ENCODE assay signal across 1 cellular context in genomic region chr6:3905853-3906190, GRCh38.
A peak's percentile ranks its signal among the peaks of the same experiment; 100 is the strongest.
TF ChIP-seq lines count a peak whose summit lies in the region.

No MANE protein-coding gene starts in this region.

TF ChIP-seq in HepG2, 621 proteins besides CTCF, POLR2A, EP300 and RAD21 (continues in another document):
- TF ChIP-seq SRSF4 (IDR thresholded peaks at IDR 0.05; ENCODE audit: low read depth, low read length, poor library complexity, severe bottlenecking): no peak
- no peak for TF ChIP-seq ZNF720 (CRISPR knock-in tag; IDR thresholded peaks at IDR 0.05)
- TF ChIP-seq CSRNP1 (CRISPR knock-in tag; IDR thresholded peaks at IDR 0.05): no peak
- no peak for TF ChIP-seq ZNF724P (CRISPR knock-in tag; IDR thresholded peaks at IDR 0.05; ENCODE audit: borderline replicate concordance)
- TF ChIP-seq ZNF30 (CRISPR knock-in tag; IDR thresholded peaks at IDR 0.05): no peak; the same call in 1 of the 2 replicates
- peak; percentile 27; the same call in 1 of the 2 replicates for TF ChIP-seq HNF4A (CRISPR knock-in tag; IDR thresholded peaks at IDR 0.05)
- TF ChIP-seq ZNF20 (CRISPR knock-in tag; IDR thresholded peaks at IDR 0.05): no peak
- TF ChIP-seq HNRNPLL (IDR thresholded peaks at IDR 0.05; ENCODE audit: low read depth, low read length, poor library complexity, severe bottlenecking): no peak
- TF ChIP-seq IRX3 (CRISPR knock-in tag; IDR thresholded peaks at IDR 0.05; ENCODE audit: borderline replicate concordance, low read depth): 0 out of 2 replicates have a peak, but pooled peaks have one; percentile 20
- TF ChIP-seq RARG (CRISPR knock-in tag; IDR thresholded peaks at IDR 0.05; ENCODE audit: low read depth): no peak
- no peak for TF ChIP-seq ATF2 (CRISPR knock-in tag; IDR thresholded peaks at IDR 0.05)
- no peak for TF ChIP-seq ZNF790 (CRISPR knock-in tag; IDR thresholded peaks at IDR 0.05; ENCODE audit: borderline replicate concordance)
- peak; percentile 66 for TF ChIP-seq CEBPG (CRISPR knock-in tag; IDR thresholded peaks at IDR 0.05)
- no peak for TF ChIP-seq CREBL2 (CRISPR knock-in tag; IDR thresholded peaks at IDR 0.05; ENCODE audit: borderline replicate concordance)
- TF ChIP-seq ZNF691 (CRISPR knock-in tag; IDR thresholded peaks at IDR 0.05; ENCODE audit: borderline replicate concordance, low read depth): no peak
- TF ChIP-seq IKZF4 (CRISPR knock-in tag; IDR thresholded peaks at IDR 0.05; ENCODE audit: borderline replicate concordance, low read depth, not compliant biosample characterization): no peak
- TF ChIP-seq CENPT (CRISPR knock-in tag; IDR thresholded peaks at IDR 0.05; ENCODE audit: low read depth): no peak
- no peak for TF ChIP-seq NFKBIZ (CRISPR knock-in tag; IDR thresholded peaks at IDR 0.05)
- no peak for TF ChIP-seq MYNN (CRISPR knock-in tag; IDR thresholded peaks at IDR 0.05; ENCODE audit: low read depth)
- TF ChIP-seq TFAP4 (IDR thresholded peaks at IDR 0.05; ENCODE audit: borderline replicate concordance, low read depth): peak; percentile 44; the same call in 1 of the 2 replicates
- no peak for TF ChIP-seq HCFC1 (IDR thresholded peaks at IDR 0.05; ENCODE audit: low read depth, low read length)
- TF ChIP-seq TFDP1 (CRISPR knock-in tag; IDR thresholded peaks at IDR 0.05; ENCODE audit: borderline replicate concordance): no peak
- TF ChIP-seq TBX3 (IDR thresholded peaks at IDR 0.05; ENCODE audit: borderline replicate concordance): no peak
- TF ChIP-seq GATAD2A (CRISPR knock-in tag; IDR thresholded peaks at IDR 0.05): no peak
- no peak for TF ChIP-seq ARHGAP35 (CRISPR knock-in tag; IDR thresholded peaks at IDR 0.05; ENCODE audit: borderline replicate concordance)
- no peak for TF ChIP-seq HDAC1 (CRISPR knock-in tag; IDR thresholded peaks at IDR 0.05)
- 0 out of 4 replicates have a peak, but pooled peaks of 1 of the 2 experiments have one; percentile 18 for TF ChIP-seq NR2F1 (CRISPR knock-in tag; IDR thresholded peaks at IDR 0.05)
- TF ChIP-seq ARID3A (IDR thresholded peaks at IDR 0.05; ENCODE audit: low read depth, low read length): no peak
- TF ChIP-seq FOXA3 (CRISPR knock-in tag; IDR thresholded peaks at IDR 0.05): peak; percentile 76
- TF ChIP-seq ZKSCAN1 (IDR thresholded peaks at IDR 0.05; ENCODE audit: low read length): no peak
- no peak for TF ChIP-seq ZSCAN20 (CRISPR knock-in tag; IDR thresholded peaks at IDR 0.05; ENCODE audit: borderline replicate concordance)
- no peak for TF ChIP-seq SPEN (CRISPR knock-in tag; IDR thresholded peaks at IDR 0.05; ENCODE audit: low read depth)
- no peak for TF ChIP-seq ZNF770 (CRISPR knock-in tag; IDR thresholded peaks at IDR 0.05)
- no peak for TF ChIP-seq ZNF674 (CRISPR knock-in tag; IDR thresholded peaks at IDR 0.05; ENCODE audit: low read depth)
- TF ChIP-seq ZNF788 (CRISPR knock-in tag; IDR thresholded peaks at IDR 0.05; ENCODE audit: borderline replicate concordance): no peak
- TF ChIP-seq SSRP1 (CRISPR knock-in tag; IDR thresholded peaks at IDR 0.05): no peak
- TF ChIP-seq POLR2G (IDR thresholded peaks at IDR 0.05; ENCODE audit: low read depth, low read length): no peak
- no peak for TF ChIP-seq ZNF776 (CRISPR knock-in tag; IDR thresholded peaks at IDR 0.05)
- TF ChIP-seq KDM4B (CRISPR knock-in tag; IDR thresholded peaks at IDR 0.05): 0 out of 2 replicates have a peak, but pooled peaks have one; percentile 13
- TF ChIP-seq ZNF567 (CRISPR knock-in tag; IDR thresholded peaks at IDR 0.05; ENCODE audit: borderline replicate concordance): no peak; the same call in 1 of the 2 replicates
- TF ChIP-seq ZMYM4 (CRISPR knock-in tag; IDR thresholded peaks at IDR 0.05): no peak
- TF ChIP-seq NRL (CRISPR knock-in tag; IDR thresholded peaks at IDR 0.05; ENCODE audit: borderline replicate concordance): no peak
- no peak for TF ChIP-seq SKIL (CRISPR knock-in tag; IDR thresholded peaks at IDR 0.05; ENCODE audit: borderline replicate concordance)
- no peak for TF ChIP-seq PRPF4 (IDR thresholded peaks at IDR 0.05; ENCODE audit: low read depth, low read length, poor library complexity, severe bottlenecking)
- TF ChIP-seq FLYWCH1 (CRISPR knock-in tag; IDR thresholded peaks at IDR 0.05): no peak; the same call in 1 of the 2 replicates
- no peak for TF ChIP-seq ZNF24 (IDR thresholded peaks at IDR 0.05)
- no peak for TF ChIP-seq ZNF383 (CRISPR knock-in tag; IDR thresholded peaks at IDR 0.05; ENCODE audit: borderline replicate concordance)
- no peak for TF ChIP-seq ZNF329 (CRISPR knock-in tag; IDR thresholded peaks at IDR 0.05; ENCODE audit: low read depth)
- TF ChIP-seq SNAPC5 (CRISPR knock-in tag; IDR thresholded peaks at IDR 0.05; ENCODE audit: borderline replicate concordance): no peak
- no peak for TF ChIP-seq TEAD3 (CRISPR knock-in tag; optimal IDR thresholded peaks at IDR 0.05; ENCODE audit: borderline replicate concordance)
- TF ChIP-seq ZNF768 (CRISPR knock-in tag; IDR thresholded peaks at IDR 0.05): 0 out of 2 replicates have a peak, but pooled peaks have one; percentile 4
- peak; percentile 30; the same call in 1 of the 2 replicates for TF ChIP-seq GABPA (IDR thresholded peaks at IDR 0.05; ENCODE audit: low read depth, low read length)
- peak; percentile 83 for TF ChIP-seq GABPA (CRISPR knock-in tag; IDR thresholded peaks at IDR 0.05; ENCODE audit: low read depth)
- no peak for TF ChIP-seq PREB (CRISPR knock-in tag; IDR thresholded peaks at IDR 0.05)
- no peak for TF ChIP-seq ZNF784 (CRISPR knock-in tag; IDR thresholded peaks at IDR 0.05; ENCODE audit: borderline replicate concordance)
- TF ChIP-seq CCAR2 (optimal IDR thresholded peaks at IDR 0.05; ENCODE audit: low read depth, low read length): no peak
- TF ChIP-seq ZNF234 (CRISPR knock-in tag; conservative IDR thresholded peaks at IDR 0.05): no peak
- 0 out of 2 replicates have a peak, but pooled peaks have one; percentile 1 for TF ChIP-seq DPF2 (CRISPR knock-in tag; IDR thresholded peaks at IDR 0.05; ENCODE audit: borderline replicate concordance, low read depth)
- TF ChIP-seq ZNF564 (CRISPR knock-in tag; IDR thresholded peaks at IDR 0.05): no peak
